In genomic region chr9:36817160-36817834, GRCh38 we compare ENCODE assay signal across 16 cellular contexts.
DNase-seq lines count a peak whose midpoint lies in the region; ATAC-seq and TF ChIP-seq lines count a peak whose summit lies in the region.
"Had no signal": no experiment of that assay in that cellular context is flagged by ENCODE, and none has a peak within 500 bp of the region (broad histone marks: within the 10 kb centered on the region; RNA-seq: fewer than 3 reads in every experiment).

No MANE protein-coding gene starts in this region.

- POLR2A ChIA-PET in naive thymus-derived CD8-positive, alpha-beta T cell (lab: Charles Lee) = no interaction called here

- no peak overlapping the region for H3K4me3 ChIP-seq in NT2/D1 (ENCODE audit: insufficient read length, low read depth)
- peak overlapping the region; percentile 76 for H3K4me3 ChIP-seq in adipocyte (ENCODE audit: low read length)

- H3K9me3 Mint-ChIP-seq in mesothelial cell of epicardium (peaks cover 3% of the 10 kb centered on the region), type B pancreatic cell (no peaks in the 10 kb centered on the region)
- peaks cover 0 to 4% (median 0%) of the 10 kb centered on the region in 9 donors for H3K9me3 Mint-ChIP-seq in naive thymus-derived CD8-positive, alpha-beta T cell

- DNase-seq in NT2/D1 (ENCODE audit: low read depth, low spot score) (no peak), adipocyte (ENCODE audit: low read depth) (no peak), mesothelial cell of epicardium (ENCODE audit: low spot score in 2 of 2, unreplicated experiment in 2 of 2) (no peak), type B pancreatic cell (ENCODE audit: extremely low spot score, unreplicated experiment) (no peak), iPS-NIHi7 (ENCODE audit: extremely low spot score) (no peak)
- DNase-seq in stimulated activated CD4-positive, alpha-beta T cell treated with anti-CD3 and anti-CD28 coated beads, Interleukin-4, amount 100 ng/mL, for 1 hour = no peak
- DNase-seq in naive thymus-derived CD8-positive, alpha-beta T cell = no peak
- DNase-seq: ACHN, MV-4-11, NCI-H1694 treated with DMSO at 0.1 percent for 48 hours, NCI-H510A, NCI-H774, OCI-M1, RPMI8226, SIG-M5 had no signal

- no peak overlapping the region for H3K27ac Mint-ChIP-seq in mesothelial cell of epicardium
- H3K27ac Mint-ChIP-seq in type B pancreatic cell = no peak overlapping the region
- H3K27ac Mint-ChIP-seq in naive thymus-derived CD8-positive, alpha-beta T cell = peak overlapping the region in 1 of 10 donors; percentile 51

- H3K4me1 Mint-ChIP-seq in mesothelial cell of epicardium = peaks cover 25% of the 10 kb centered on the region
- peaks cover 28% of the 10 kb centered on the region for H3K4me1 Mint-ChIP-seq in type B pancreatic cell (ENCODE audit: unreplicated experiment)
- H3K4me1 Mint-ChIP-seq in naive thymus-derived CD8-positive, alpha-beta T cell = peaks cover 4 to 6% (median 5%) of the 10 kb centered on the region in 4 donors

- H3K9me3 ChIP-seq in NT2/D1 (ENCODE audit: insufficient read depth, low read length) (peaks cover 7% of the 10 kb centered on the region; the same call in 1 of the 2 replicates), adipocyte (ENCODE audit: control insufficient read depth, low read length) (peaks cover 12% of the 10 kb centered on the region)

- no peak for ATAC-seq in naive thymus-derived CD8-positive, alpha-beta T cell

- TF ChIP-seq CTCF in mesothelial cell of epicardium (IDR thresholded peaks at IDR 0.05; ENCODE audit: unreplicated experiment) (no peak), type B pancreatic cell (conservative IDR thresholded peaks at IDR 0.05) (no peak)

- H3K4me1 ChIP-seq in NT2/D1 (ENCODE audit: insufficient read depth, insufficient read length) (peaks cover 19% of the 10 kb centered on the region), adipocyte (ENCODE audit: control insufficient read depth, insufficient read depth, low read length) (peaks cover 53% of the 10 kb centered on the region)

- H3K27me3 Mint-ChIP-seq in mesothelial cell of epicardium (ENCODE audit: low read depth) (peaks cover 85% of the 10 kb centered on the region), type B pancreatic cell (peaks cover 73% of the 10 kb centered on the region)
- H3K27me3 Mint-ChIP-seq in naive thymus-derived CD8-positive, alpha-beta T cell = peaks cover 18 to 52% (median 43%) of the 10 kb centered on the region in 5 donors

- H3K36me3 ChIP-seq in NT2/D1 (ENCODE audit: insufficient read depth, insufficient read length, low read length) (no peaks in the 10 kb centered on the region), adipocyte (ENCODE audit: control insufficient read depth, insufficient read depth, low read length, severe bottlenecking) (no peaks in the 10 kb centered on the region)

- H3K4me3 Mint-ChIP-seq in mesothelial cell of epicardium (peak overlapping the region; percentile 11), type B pancreatic cell (peak overlapping the region; percentile 34)
- H3K4me3 Mint-ChIP-seq in naive thymus-derived CD8-positive, alpha-beta T cell = no peak overlapping the region

- H3K27me3 ChIP-seq in NT2/D1 (ENCODE audit: insufficient read depth, insufficient read length) (no peaks in the 10 kb centered on the region), adipocyte (replicated peaks; ENCODE audit: control insufficient read depth, insufficient read depth, low read length) (peaks cover 40% of the 10 kb centered on the region)

- H3K9ac ChIP-seq in NT2/D1 (ENCODE audit: insufficient read length, low read depth) = peak overlapping the region; percentile 34
- H3K9ac ChIP-seq in adipocyte (ENCODE audit: low read length) = peak overlapping the region; percentile 88
- H3K9ac ChIP-seq: KMS-11 had no signal

- H3K36me3 Mint-ChIP-seq in mesothelial cell of epicardium (no peaks in the 10 kb centered on the region), type B pancreatic cell (no peaks in the 10 kb centered on the region)
- no peaks in the 10 kb centered on the region for H3K36me3 Mint-ChIP-seq in naive thymus-derived CD8-positive, alpha-beta T cell

Comparison
In these comparisons a context has a peak if more than half of its experiments do, and no peak if none do; other contexts are left out.
1. H3K4me3 Mint-ChIP-seq: peak in mesothelial cell of epicardium (single experiment) and type B pancreatic cell (single experiment); none in naive thymus-derived CD8-positive, alpha-beta T cell (0 of 10).